In genomic region chr10:93752761-93753160, GRCh38 we compare ENCODE assay signal across 11 cellular contexts. TPM values are rescaled to one million over a fixed set of nuclear protein-coding genes. Genes with fewer than 3 reads are reported as not detected.
DNase-seq lines count a peak whose midpoint lies in the region; ATAC-seq, FAIRE-seq and TF ChIP-seq lines count a peak whose summit lies in the region.
"Had no signal": no experiment of that assay in that cellular context is flagged by ENCODE, and none has a peak within 500 bp of the region (broad histone marks: within the 10 kb centered on the region; RNA-seq: fewer than 3 reads in every experiment).

No MANE protein-coding gene starts in this region.

- H3K4me1 ChIP-seq in pancreas = no peaks in the 10 kb centered on the region

- intact Hi-C loops in pancreas (cut with DNase I) = no loop called here

- no peaks in the 10 kb centered on the region for H3K36me3 ChIP-seq in pancreas
- H3K36me3 ChIP-seq: upper lobe of left lung had no signal

- no peak for ATAC-seq in pancreas
- ATAC-seq in HG03571 (IDR thresholded peaks at IDR 0.05; ENCODE audit: unreplicated experiment) = no peak
- ATAC-seq in GM18867 (IDR thresholded peaks at IDR 0.05; ENCODE audit: unreplicated experiment) = no peak

- no peak for TF ChIP-seq POLR2A in NB4 (IDR thresholded peaks at IDR 0.05; ENCODE audit: extremely low read depth, insufficient read length)

- H3K4me3 ChIP-seq in NB4 (ENCODE audit: low read depth, low read length) (no peak overlapping the region), choroid plexus epithelial cell (ENCODE audit: low read depth, low read length) (no peak overlapping the region), pancreas (no peak overlapping the region)

- DNase-seq in EH (ENCODE audit: low read depth) = peak; percentile 84
- peak; percentile 14 for DNase-seq in NB4 (ENCODE audit: low read depth)
- peak; percentile 16 for DNase-seq in choroid plexus epithelial cell (ENCODE audit: low read depth)
- peak; percentile 32 for DNase-seq in myocyte (ENCODE audit: low read depth)
- no peak for DNase-seq in pancreas
- DNase-seq in GM13976 (ENCODE audit: low spot score) = no peak
- DNase-seq: DND-41, upper lobe of left lung had no signal

- TF ChIP-seq CTCF in NB4 (IDR thresholded peaks at IDR 0.05; ENCODE audit: low read depth, low read length) = no peak
- no peak for TF ChIP-seq CTCF in choroid plexus epithelial cell (conservative IDR thresholded peaks at IDR 0.05; ENCODE audit: low read depth, low read length)
- no peak for TF ChIP-seq CTCF in pancreas (IDR thresholded peaks at IDR 0.05)
- TF ChIP-seq CTCF in GM13976 (IDR thresholded peaks at IDR 0.05; ENCODE audit: borderline replicate concordance, control extremely low read depth, extremely low read depth, insufficient read depth, missing control alignments) = no peak

- no peak for FAIRE-seq in pancreas (lab: Jason Lieb, UNC)
- FAIRE-seq: colon had no signal

- in situ Hi-C loops in GM13976 (cut with MboI; ENCODE audit: low sequenced_read_pairs, unreplicated experiment) = no loop called here

- no peak overlapping the region for H3K27ac ChIP-seq in pancreas
- H3K27ac ChIP-seq: upper lobe of left lung had no signal

- H3K27me3 ChIP-seq in pancreas = no peaks in the 10 kb centered on the region
- H3K27me3 ChIP-seq: upper lobe of left lung had no signal

- H3K9me3 ChIP-seq in pancreas = no peaks in the 10 kb centered on the region
- H3K9me3 ChIP-seq: upper lobe of left lung had no signal

RNA-seq across cellular contexts. Expression of gene LGI1, which starts 5.0 kb away (rescaled TPM):
- total RNA-seq in myocyte (not detected in 2 replicates), pancreas (not detected)
- 0.09 TPM for polyA plus RNA-seq in myocyte (2012)
- under 1 TPM; 0.19 to 0.99 TPM for polyA plus RNA-seq in pancreas
- total RNA-seq: upper lobe of left lung had no signal

RNA-seq across cellular contexts. Expression of gene FRA10AC1, which starts 50.4 kb away (rescaled TPM):
- total RNA-seq in myocyte = 10.5 and 13.6 TPM in 2 replicates
- polyA plus RNA-seq in myocyte (2012) = 7.4 TPM
- total RNA-seq in pancreas = 1 to 10 TPM; 5.1 to 9.7 (median 8.5) TPM
- polyA plus RNA-seq in pancreas = 10 to 100 TPM in 1 of 2 donors, 1 to 10 TPM in 1; 8.6 to 10.9 TPM

Comparison
In these comparisons a context has a peak if more than half of its experiments do, and no peak if none do; other contexts are left out.
1. DNase-seq: peak in EH (single experiment), NB4 (single experiment), choroid plexus epithelial cell (single experiment) and myocyte (single experiment); none in pancreas (0 of 6) and GM13976 (single experiment).